In the genomic region with DNA sequence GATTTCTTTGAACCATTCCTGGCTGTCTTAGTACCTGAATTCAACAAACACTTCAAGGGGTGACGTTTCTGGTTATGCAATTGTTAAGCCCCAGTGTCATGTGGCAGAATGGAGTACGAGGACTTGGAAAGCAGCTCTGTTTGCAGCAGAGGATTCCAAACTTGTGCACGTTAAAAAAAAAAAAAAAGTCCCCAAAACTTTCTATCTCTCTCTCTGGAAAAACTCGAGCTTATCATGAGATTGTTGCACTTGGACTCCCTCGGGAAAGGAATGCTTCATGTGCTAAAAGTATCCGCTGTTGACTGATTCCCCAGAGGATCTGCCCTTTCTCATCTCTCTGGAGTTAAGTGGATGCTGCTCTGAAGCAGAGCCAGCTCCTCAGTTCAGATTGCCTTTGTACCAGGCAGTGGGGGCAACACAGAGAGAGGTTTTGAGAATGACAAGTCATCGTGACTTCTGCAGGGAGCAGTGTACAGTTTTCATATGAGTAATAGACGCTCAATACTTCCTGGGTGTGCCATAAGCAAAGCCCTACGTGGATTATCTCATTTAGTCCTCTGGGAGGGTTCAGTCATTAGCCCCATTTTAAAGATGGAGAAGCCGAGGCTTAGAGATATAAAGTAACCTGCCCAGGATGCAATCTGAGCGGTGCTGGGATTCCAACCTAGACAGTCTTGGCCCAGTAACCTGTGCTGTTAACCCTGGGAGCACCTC, we compare ENCODE assay signal across 8 cellular contexts. TPM values are rescaled to one million over a fixed set of nuclear protein-coding genes. Genes with fewer than 3 reads are reported as not detected.
DNase-seq lines count a peak whose midpoint lies in the region; ATAC-seq and TF ChIP-seq lines count a peak whose summit lies in the region.

No MANE protein-coding gene starts in this region.

- POLR2A ChIA-PET in WTC11 (lab: Charles Lee), result interaction anchor here (0.7 kb wide), 1 partner anchor 8 kb away, joined by 6 read pairs; no protein-coding TSS in a partner anchor

- CTCF ChIA-PET in WTC11 (lab: Charles Lee), result no interaction called here

- H3K36me3 Mint-ChIP-seq in WTC11 (no peaks in the 10 kb centered on the region), mesothelial cell of epicardium (no peaks in the 10 kb centered on the region)

- peak; percentile 84 to 95 for ATAC-seq in activated CD4-positive, CD25-positive, alpha-beta regulatory T cell treated with anti-CD3 and anti-CD28 coated beads, Interleukin-2, amount 50 U/mL, for 24 hours
- ATAC-seq in HG02763 (IDR thresholded peaks at IDR 0.05; ENCODE audit: unreplicated experiment), result peak; percentile 59
- ATAC-seq in WTC11, result no peak
- ATAC-seq in HG03097 (IDR thresholded peaks at IDR 0.05; ENCODE audit: low FRiP score, unreplicated experiment), result no peak

- TF ChIP-seq CTCF in WTC11 (IDR thresholded peaks at IDR 0.05), result no peak
- TF ChIP-seq CTCF in mesothelial cell of epicardium (IDR thresholded peaks at IDR 0.05; ENCODE audit: unreplicated experiment), result no peak

- H3K4me3 Mint-ChIP-seq in WTC11, result no peak overlapping the region
- H3K4me3 Mint-ChIP-seq in mesothelial cell of epicardium, result no peak overlapping the region

- DNase-seq in activated CD4-positive, CD25-positive, alpha-beta regulatory T cell (lab: John Stamatoyannopoulos, UW), result no peak
- DNase-seq in WTC11 (ENCODE audit: low spot score) (no peak), mesothelial cell of epicardium (ENCODE audit: low spot score in 2 of 2, unreplicated experiment in 2 of 2) (no peak), NCI-H2081 (lab: John Stamatoyannopoulos, UW) (no peak), NCI-H1092 treated with DMSO at 0.1 percent for 48 hours (lab: John Stamatoyannopoulos, UW) (no peak)

- no peaks in the 10 kb centered on the region for H3K27me3 Mint-ChIP-seq in WTC11 (ENCODE audit: low read depth)
- peaks cover 3% of the 10 kb centered on the region for H3K27me3 Mint-ChIP-seq in mesothelial cell of epicardium (ENCODE audit: low read depth)

- H3K9me3 Mint-ChIP-seq in WTC11 (no peaks in the 10 kb centered on the region), mesothelial cell of epicardium (no peaks in the 10 kb centered on the region)

- H3K4me1 Mint-ChIP-seq in WTC11, result peaks cover 33% of the 10 kb centered on the region
- peaks cover 29% of the 10 kb centered on the region for H3K4me1 Mint-ChIP-seq in mesothelial cell of epicardium

- peak overlapping the region; percentile 85; the same call in 1 of the 2 replicates for H3K27ac Mint-ChIP-seq in WTC11
- H3K27ac Mint-ChIP-seq in mesothelial cell of epicardium, result peak overlapping the region; percentile 36

TF ChIP-seq in WTC11, 78 proteins besides CTCF, POLR2A, EP300 and RAD21:
- TF ChIP-seq, protein P1, sequence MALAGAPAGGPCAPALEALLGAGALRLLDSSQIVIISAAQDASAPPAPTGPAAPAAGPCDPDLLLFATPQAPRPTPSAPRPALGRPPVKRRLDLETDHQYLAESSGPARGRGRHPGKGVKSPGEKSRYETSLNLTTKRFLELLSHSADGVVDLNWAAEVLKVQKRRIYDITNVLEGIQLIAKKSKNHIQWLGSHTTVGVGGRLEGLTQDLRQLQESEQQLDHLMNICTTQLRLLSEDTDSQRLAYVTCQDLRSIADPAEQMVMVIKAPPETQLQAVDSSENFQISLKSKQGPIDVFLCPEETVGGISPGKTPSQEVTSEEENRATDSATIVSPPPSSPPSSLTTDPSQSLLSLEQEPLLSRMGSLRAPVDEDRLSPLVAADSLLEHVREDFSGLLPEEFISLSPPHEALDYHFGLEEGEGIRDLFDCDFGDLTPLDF (CRISPR knock-in tag; IDR thresholded peaks at IDR 0.05), result no peak
- TF ChIP-seq ATF1 (CRISPR knock-in tag; IDR thresholded peaks at IDR 0.05), result no peak
- TF ChIP-seq ESRRA (CRISPR knock-in tag; IDR thresholded peaks at IDR 0.05; ENCODE audit: borderline replicate concordance), result no peak
- TF ChIP-seq CBFB (CRISPR knock-in tag; IDR thresholded peaks at IDR 0.05; ENCODE audit: low read depth), result no peak
- no peak for TF ChIP-seq GABPB1 (CRISPR knock-in tag; IDR thresholded peaks at IDR 0.05)
- TF ChIP-seq, protein P2, sequence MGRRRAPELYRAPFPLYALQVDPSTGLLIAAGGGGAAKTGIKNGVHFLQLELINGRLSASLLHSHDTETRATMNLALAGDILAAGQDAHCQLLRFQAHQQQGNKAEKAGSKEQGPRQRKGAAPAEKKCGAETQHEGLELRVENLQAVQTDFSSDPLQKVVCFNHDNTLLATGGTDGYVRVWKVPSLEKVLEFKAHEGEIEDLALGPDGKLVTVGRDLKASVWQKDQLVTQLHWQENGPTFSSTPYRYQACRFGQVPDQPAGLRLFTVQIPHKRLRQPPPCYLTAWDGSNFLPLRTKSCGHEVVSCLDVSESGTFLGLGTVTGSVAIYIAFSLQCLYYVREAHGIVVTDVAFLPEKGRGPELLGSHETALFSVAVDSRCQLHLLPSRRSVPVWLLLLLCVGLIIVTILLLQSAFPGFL (CRISPR knock-in tag; IDR thresholded peaks at IDR 0.05; ENCODE audit: borderline replicate concordance), result no peak
- TF ChIP-seq MYBL2 (CRISPR knock-in tag; IDR thresholded peaks at IDR 0.05), result no peak
- TF ChIP-seq, protein P3, sequence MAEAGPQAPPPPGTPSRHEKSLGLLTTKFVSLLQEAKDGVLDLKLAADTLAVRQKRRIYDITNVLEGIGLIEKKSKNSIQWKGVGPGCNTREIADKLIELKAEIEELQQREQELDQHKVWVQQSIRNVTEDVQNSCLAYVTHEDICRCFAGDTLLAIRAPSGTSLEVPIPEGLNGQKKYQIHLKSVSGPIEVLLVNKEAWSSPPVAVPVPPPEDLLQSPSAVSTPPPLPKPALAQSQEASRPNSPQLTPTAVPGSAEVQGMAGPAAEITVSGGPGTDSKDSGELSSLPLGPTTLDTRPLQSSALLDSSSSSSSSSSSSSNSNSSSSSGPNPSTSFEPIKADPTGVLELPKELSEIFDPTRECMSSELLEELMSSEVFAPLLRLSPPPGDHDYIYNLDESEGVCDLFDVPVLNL (CRISPR knock-in tag; IDR thresholded peaks at IDR 0.05; ENCODE audit: borderline replicate concordance, low read depth), result no peak
- TF ChIP-seq EMX1 (CRISPR knock-in tag; IDR thresholded peaks at IDR 0.05), result no peak
- no peak for TF ChIP-seq ZNF138 (CRISPR knock-in tag; conservative IDR thresholded peaks at IDR 0.05)
- no peak for TF ChIP-seq ZNF219 (CRISPR knock-in tag; IDR thresholded peaks at IDR 0.05; ENCODE audit: borderline replicate concordance)
TF ChIP-seq in WTC11: peak in this region for 0.

RNA-seq across cellular contexts. Expression of a gene that starts 28.1 kb away (rescaled TPM):
- total RNA-seq in WTC11 (2021), result 1.0 to 1.6 TPM (median 1.4 TPM) in 3 replicates
- total RNA-seq in mesothelial cell of epicardium, result 0.49 to 0.66 TPM (median 0.59 TPM) in 3 replicates

Comparison
In these comparisons a context has a peak if more than half of its experiments do, and no peak if none do; other contexts are left out.
1. ATAC-seq: peak in activated CD4-positive, CD25-positive, alpha-beta regulatory T cell treated with anti-CD3 and anti-CD28 coated beads, Interleukin-2, amount 50 U/mL, for 24 hours (2 of 2) and HG02763 (single experiment); none in WTC11 (single experiment) and HG03097 (single experiment).